In genomic region chr17:50310455-50311111, GRCh38 we compare ENCODE assay signal across 28 cellular contexts. TPM values are rescaled to one million over a fixed set of nuclear protein-coding genes. Genes with fewer than 3 reads are reported as not detected.
A peak's percentile ranks its signal among the peaks of the same experiment; 100 is the strongest.
DNase-seq lines count a peak whose midpoint lies in the region; ATAC-seq and TF ChIP-seq lines count a peak whose summit lies in the region.
"Had no signal": no experiment of that assay in that cellular context is flagged by ENCODE, and none has a peak within 500 bp of the region (broad histone marks: within the 10 kb centered on the region; RNA-seq: fewer than 3 reads in every experiment).

No MANE protein-coding gene starts in this region.

- TF ChIP-seq RAD21 in IMR-90 (IDR thresholded peaks at IDR 0.05; ENCODE audit: low read length) = no peak

- peaks cover 14% of the 10 kb centered on the region for H3K27me3 ChIP-seq in IMR-90 (ENCODE audit: control insufficient read depth, insufficient read depth, low read length)
- H3K27me3 ChIP-seq: BLaER1 treated with 17β-estradiol and CSF1 and Interleukin-3, amounts not matched to agents 10 nM and 100 nM; SJCRH30; upper lobe of left lung had no signal

- no peak overlapping the region for H2BK5ac ChIP-seq in IMR-90 (ENCODE audit: low read depth, low read length, poor library complexity, severe bottlenecking)

- H3K9me1 ChIP-seq in IMR-90 (ENCODE audit: insufficient read depth, low read length) = peaks cover 6% of the 10 kb centered on the region; the same call in 1 of the 2 replicates

- H2AK5ac ChIP-seq in IMR-90 (ENCODE audit: low read depth, low read length) = no peak overlapping the region

- H2BK20ac ChIP-seq in IMR-90 (ENCODE audit: low read depth, low read length) = no peak overlapping the region

- H4K91ac ChIP-seq in IMR-90 (ENCODE audit: insufficient read depth, low read depth, low read length) = no peak overlapping the region

- no peaks in the 10 kb centered on the region for H3K79me1 ChIP-seq in IMR-90 (ENCODE audit: low read depth in 1 of 2, low read length in 2 of 2)

- in situ Hi-C loops in IMR-90 (cut with MboI; ENCODE audit: low sequenced_read_pairs) = loop anchor here (25.0 kb wide), 1 partner anchor 423 kb away; no protein-coding TSS in a partner anchor

- H2AFZ ChIP-seq in IMR-90 (replicated peaks; ENCODE audit: low read length, poor library complexity) = peak overlapping the region; percentile 14

- TF ChIP-seq CTCF in IMR-90 (conservative IDR thresholded peaks at IDR 0.05; ENCODE audit: low read depth, low read length) = no peak

- intact Hi-C loops in IMR-90 (cut with micrococcal nuclease) = no loop called here
- intact Hi-C loops in left colon (cut with DNase I, micrococcal nuclease) = no loop called here

- POLR2A ChIA-PET in IMR-90 (lab: Charles Lee; ENCODE audit: unreplicated experiment) = no interaction called here

- no peaks in the 10 kb centered on the region for H3K9me3 Mint-ChIP-seq in activated naive CD4-positive, alpha-beta T cell treated with anti-CD3 and anti-CD28 coated beads, Interleukin-2, amount 50 U/mL, for 72 hours
- no peaks in the 10 kb centered on the region for H3K9me3 Mint-ChIP-seq in activated T-helper 17 cell treated with anti-CD3 and anti-CD28 coated beads, Interleukin-2, amount 50 U/mL, for 72 hours
- no peaks in the 10 kb centered on the region for H3K9me3 Mint-ChIP-seq in stimulated activated memory B cell treated with anti-CD40 and anti-IgM and Interleukin-4, amounts not matched to agents 10 μg/mL and 1 μg/mL and 100 μg/mL, for 72 hours
- H3K9me3 Mint-ChIP-seq: memory B cell had no signal

- no peaks in the 10 kb centered on the region for H3K36me3 Mint-ChIP-seq in activated naive CD4-positive, alpha-beta T cell treated with anti-CD3 and anti-CD28 coated beads, Interleukin-2, amount 50 U/mL, for 72 hours
- H3K36me3 Mint-ChIP-seq in activated T-helper 17 cell treated with anti-CD3 and anti-CD28 coated beads, Interleukin-2, amount 50 U/mL, for 72 hours (ENCODE audit: low read depth) = no peaks in the 10 kb centered on the region
- no peaks in the 10 kb centered on the region for H3K36me3 Mint-ChIP-seq in stimulated activated memory B cell treated with anti-CD40 and anti-IgM and Interleukin-4, amounts not matched to agents 10 μg/mL and 1 μg/mL and 100 μg/mL, for 72 hours
- H3K36me3 Mint-ChIP-seq: brain, memory B cell had no signal

- 0 out of 2 replicates have a peak overlapping the region, but pooled peaks have one; percentile 2 for H3K4ac ChIP-seq in IMR-90 (ENCODE audit: low read depth, low read length)

- H3K4me2 ChIP-seq in IMR-90 (ENCODE audit: low read depth, low read length) = no peak overlapping the region
- H3K4me2 ChIP-seq: BLaER1 treated with 17β-estradiol and CSF1 and Interleukin-3, amounts not matched to agents 10 nM and 100 nM had no signal

- H4K8ac ChIP-seq in IMR-90 (ENCODE audit: low read depth in 2 of 2, low read length in 2 of 2) = no peak overlapping the region

- no peaks in the 10 kb centered on the region for H3K36me3 ChIP-seq in IMR-90 (ENCODE audit: control insufficient read depth, insufficient read depth, low read length)
- H3K36me3 ChIP-seq: adrenal gland; BLaER1 treated with 17β-estradiol and CSF1 and Interleukin-3, amounts not matched to agents 10 nM and 100 nM; gastroesophageal sphincter; prostate gland; SJCRH30; upper lobe of left lung had no signal

- H3K27ac ChIP-seq in IMR-90 (ENCODE audit: insufficient read depth, low read length) = no peak overlapping the region
- H3K27ac ChIP-seq: adrenal gland; BLaER1 treated with 17β-estradiol and CSF1 and Interleukin-3, amounts not matched to agents 10 nM and 100 nM; dorsolateral prefrontal cortex; gastroesophageal sphincter; prostate gland; SJCRH30; upper lobe of left lung had no signal

- CTCF ChIA-PET in IMR-90 (lab: Yijun Ruan, JAX) = no interaction called here

- DNase-seq in activated naive CD4-positive, alpha-beta T cell treated with anti-CD3 and anti-CD28 coated beads, Interleukin-2, amount 50 U/mL, for 72 hours (ENCODE audit: low spot score in 2 of 2) = no peak
- DNase-seq in activated naive CD4-positive, alpha-beta T cell (lab: John Stamatoyannopoulos, UW) = no peak
- DNase-seq in IMR-90 (no peak), left colon (no peak)
- DNase-seq: activated CD4-positive, alpha-beta T cell treated with anti-CD3 and anti-CD28 coated beads for 1 hour; activated effector memory CD4-positive, alpha-beta T cell treated with anti-CD3 and anti-CD28 coated beads, Interleukin-2, amount 50 U/mL, for 16 hours; COR-L47; DMS79; dorsolateral prefrontal cortex; GF-D8; hypothalamus; NCI-H1417 treated with DMSO at 0.1 percent for 48 hours; NCI-H2107; NCI-H774; SJCRH30; stimulated activated CD4-positive, alpha-beta T cell treated with anti-CD3 and anti-CD28 coated beads, Interleukin-15, amount 100 ng/mL, for 24 hours; upper lobe of left lung had no signal

- no peak overlapping the region for H2BK120ac ChIP-seq in IMR-90 (ENCODE audit: low read depth, low read length)

- H3K56ac ChIP-seq in IMR-90 (ENCODE audit: extremely low read depth, insufficient read depth, low read length) = no peak overlapping the region

- H2BK15ac ChIP-seq in IMR-90 (ENCODE audit: low read depth, low read length) = no peak overlapping the region; the same call in 2 of the 3 replicates

- TF ChIP-seq POLR2A in IMR-90 (IDR thresholded peaks at IDR 0.05; ENCODE audit: low read depth, low read length) = no peak

- BruUV-seq in IMR-90 (replicated peaks; lab: Mats Ljungman, UMichigan) = no TSS peak

- 0 out of 2 replicates have a peak overlapping the region, but pooled peaks have one; percentile 17 for H3K23ac ChIP-seq in IMR-90 (ENCODE audit: low read depth, low read length)

- 20% methylated on average over 1 of the region's 3 CpGs; no CpG with 5 or more reads in 1 of the 2 experiments for WGBS in IMR-90 (ENCODE audit: extremely low coverage in 2 of 2, insufficient read length in 1 of 2), 2 experiments

- dilution Hi-C loops in IMR-90 (cut with HindIII; ENCODE audit: low sequenced_read_pairs, unreplicated experiment) = no loop called here

- H3K14ac ChIP-seq in IMR-90 (replicated peaks; ENCODE audit: low read depth, low read length) = peak overlapping the region; percentile 36; the same call in 1 of the 2 replicates

- no peak overlapping the region for H3K18ac ChIP-seq in IMR-90 (ENCODE audit: low read depth, low read length)

- H2AK9ac ChIP-seq in IMR-90 (replicated peaks; ENCODE audit: low read depth, low read length, poor library complexity) = peak overlapping the region; percentile 56

- peak overlapping the region; percentile 54 for H3K4me3 Mint-ChIP-seq in activated T-helper 17 cell treated with anti-CD3 and anti-CD28 coated beads, Interleukin-2, amount 50 U/mL, for 72 hours
- no peak overlapping the region for H3K4me3 Mint-ChIP-seq in stimulated activated memory B cell treated with anti-CD40 and anti-IgM and Interleukin-4, amounts not matched to agents 10 μg/mL and 1 μg/mL and 100 μg/mL, for 72 hours
- H3K4me3 Mint-ChIP-seq: brain, memory B cell had no signal

- H3K9ac ChIP-seq in IMR-90 (ENCODE audit: low read depth, low read length) = no peak overlapping the region
- H3K9ac ChIP-seq: BLaER1 treated with 17β-estradiol and CSF1 and Interleukin-3, amounts not matched to agents 10 nM and 100 nM had no signal

- H4K5ac ChIP-seq in IMR-90 (ENCODE audit: low read depth, low read length) = no peak overlapping the region

- no peaks in the 10 kb centered on the region for H4K20me1 ChIP-seq in IMR-90 (ENCODE audit: insufficient read depth, low read length)
- H4K20me1 ChIP-seq: BLaER1 treated with 17β-estradiol and CSF1 and Interleukin-3, amounts not matched to agents 10 nM and 100 nM had no signal

- ATAC-seq in activated naive CD4-positive, alpha-beta T cell treated with anti-CD3 and anti-CD28 coated beads, Interleukin-2, amount 50 U/mL, for 72 hours = no peak
- ATAC-seq in IMR-90 (ENCODE audit: low read depth) = no peak
- ATAC-seq in activated T-helper 17 cell treated with anti-CD3 and anti-CD28 coated beads, Interleukin-2, amount 50 U/mL, for 72 hours (replicated peaks) = peak; percentile 18
- no peak for ATAC-seq in stimulated activated memory B cell treated with anti-CD40 and anti-IgM and Interleukin-4, amounts not matched to agents 10 μg/mL and 1 μg/mL and 100 μg/mL, for 72 hours
- no peak for ATAC-seq in GM18868 (IDR thresholded peaks at IDR 0.05; ENCODE audit: unreplicated experiment)
- no peak for ATAC-seq in left colon
- ATAC-seq: gastroesophageal sphincter, left lobe of liver had no signal

- no peaks in the 10 kb centered on the region for H3K9me3 ChIP-seq in IMR-90 (ENCODE audit: control insufficient read depth, insufficient read depth, low read length)
- H3K9me3 ChIP-seq: adrenal gland; BLaER1 treated with 17β-estradiol and CSF1 and Interleukin-3, amounts not matched to agents 10 nM and 100 nM; gastroesophageal sphincter; prostate gland; SJCRH30; upper lobe of left lung had no signal

- peaks cover 25% of the 10 kb centered on the region for H3K27me3 Mint-ChIP-seq in activated T-helper 17 cell treated with anti-CD3 and anti-CD28 coated beads, Interleukin-2, amount 50 U/mL, for 72 hours
- peaks cover 57% of the 10 kb centered on the region for H3K27me3 Mint-ChIP-seq in stimulated activated memory B cell treated with anti-CD40 and anti-IgM and Interleukin-4, amounts not matched to agents 10 μg/mL and 1 μg/mL and 100 μg/mL, for 72 hours

- H3K4me1 ChIP-seq in IMR-90 (ENCODE audit: control insufficient read depth, insufficient read depth, low read length) = peaks cover 14% of the 10 kb centered on the region
- H3K4me1 ChIP-seq: prostate gland, SJCRH30, upper lobe of left lung had no signal

- no peak overlapping the region for H3K4me3 ChIP-seq in IMR-90 (ENCODE audit: insufficient read depth, low read depth, low read length)
- H3K4me3 ChIP-seq: adrenal gland; BLaER1 treated with 17β-estradiol and CSF1 and Interleukin-3, amounts not matched to agents 10 nM and 100 nM; dorsolateral prefrontal cortex; gastroesophageal sphincter; prostate gland; SJCRH30; upper lobe of left lung had no signal

- peaks cover 10% of the 10 kb centered on the region for H3K4me1 Mint-ChIP-seq in activated T-helper 17 cell treated with anti-CD3 and anti-CD28 coated beads, Interleukin-2, amount 50 U/mL, for 72 hours
- peaks cover 11% of the 10 kb centered on the region for H3K4me1 Mint-ChIP-seq in stimulated activated memory B cell treated with anti-CD40 and anti-IgM and Interleukin-4, amounts not matched to agents 10 μg/mL and 1 μg/mL and 100 μg/mL, for 72 hours

- H3K27ac Mint-ChIP-seq in activated naive CD4-positive, alpha-beta T cell treated with anti-CD3 and anti-CD28 coated beads, Interleukin-2, amount 50 U/mL, for 72 hours = peak overlapping the region; percentile 82 to 83
- peak overlapping the region; percentile 85 for H3K27ac Mint-ChIP-seq in activated T-helper 17 cell treated with anti-CD3 and anti-CD28 coated beads, Interleukin-2, amount 50 U/mL, for 72 hours
- peak overlapping the region; percentile 50 for H3K27ac Mint-ChIP-seq in stimulated activated memory B cell treated with anti-CD40 and anti-IgM and Interleukin-4, amounts not matched to agents 10 μg/mL and 1 μg/mL and 100 μg/mL, for 72 hours
- H3K27ac Mint-ChIP-seq: brain, memory B cell had no signal

RNA-seq across cellular contexts. Expression of gene XYLT2, which starts 35.3 kb away (rescaled TPM):
- total RNA-seq in activated naive CD4-positive, alpha-beta T cell treated with anti-CD3 and anti-CD28 coated beads, Interleukin-2, amount 50 U/mL, for 72 hours = 10 to 100 TPM; 31.5 to 32.7 TPM
- total RNA-seq in IMR-90 (2012; rRNA removed) (31.9 and 35.0 TPM in 2 replicates), left colon (10 to 100 TPM; 18.1 to 20.2 TPM)
- 27.7 and 35.7 TPM in 2 replicates for polyA plus RNA-seq in IMR-90 (2012; rRNA removed)
- 20.7 and 31.6 TPM in 2 replicates for polyA plus RNA-seq in IMR-90 (2012; cell fraction: cytosol; rRNA removed)
- polyA plus RNA-seq in IMR-90 (2012; cell fraction: nucleus; rRNA removed; ENCODE audit: low replicate concordance) = 39.1 and 85.9 TPM in 2 replicates
- total RNA-seq in activated T-helper 17 cell treated with anti-CD3 and anti-CD28 coated beads, Interleukin-2, amount 50 U/mL, for 72 hours = 10 to 100 TPM; 38.5 to 95.1 TPM

RNA-seq across cellular contexts. Expression of gene TMEM92, which starts 36.3 kb away (rescaled TPM):
- under 1 TPM in 1 of 2 donors, not detected in 1; 0.39 TPM for total RNA-seq in activated naive CD4-positive, alpha-beta T cell treated with anti-CD3 and anti-CD28 coated beads, Interleukin-2, amount 50 U/mL, for 72 hours
- total RNA-seq in IMR-90 (2012; rRNA removed) (0.18 and 0.28 TPM in 2 replicates), left colon (1 to 10 TPM; 3.4 to 9.4 TPM)
- 0.86 and 1.7 TPM in 2 replicates for polyA plus RNA-seq in IMR-90 (2012; rRNA removed)
- 0.90 and 1.4 TPM in 2 replicates for polyA plus RNA-seq in IMR-90 (2012; cell fraction: cytosol; rRNA removed)
- polyA plus RNA-seq in IMR-90 (2012; cell fraction: nucleus; rRNA removed; ENCODE audit: low replicate concordance) = 1.0 and 1.1 TPM in 2 replicates
- total RNA-seq in activated T-helper 17 cell treated with anti-CD3 and anti-CD28 coated beads, Interleukin-2, amount 50 U/mL, for 72 hours = under 1 TPM in 1 of 2 donors, not detected in 1; 0.16 TPM
- total RNA-seq: adrenal gland, cerebellum, SJCRH30 had no signal
